In genomic region chr1:24744911-24745710, GRCh38 we compare ENCODE assay signal across 1 cellular context.
TF ChIP-seq lines count a peak whose summit lies in the region.

Gene CLIC4, plus strand, starts transcription at chr1:24745447. Its CDS starts 107 bp downstream, at chr1:24745554.

TF ChIP-seq in HepG2, 621 proteins besides CTCF, POLR2A, EP300 and RAD21 (continued from another document and continues in another):
- TF ChIP-seq ZC3H4 (CRISPR knock-in tag; IDR thresholded peaks at IDR 0.05; ENCODE audit: borderline replicate concordance): no peak
- TF ChIP-seq SKI (IDR thresholded peaks at IDR 0.05; ENCODE audit: partially characterized antibody): peak; percentile 72
- TF ChIP-seq CCAR2 (optimal IDR thresholded peaks at IDR 0.05; ENCODE audit: low read depth, low read length): no peak
- peak; percentile 85 for TF ChIP-seq ZNF788 (CRISPR knock-in tag; IDR thresholded peaks at IDR 0.05; ENCODE audit: borderline replicate concordance)
- TF ChIP-seq, protein P1, sequence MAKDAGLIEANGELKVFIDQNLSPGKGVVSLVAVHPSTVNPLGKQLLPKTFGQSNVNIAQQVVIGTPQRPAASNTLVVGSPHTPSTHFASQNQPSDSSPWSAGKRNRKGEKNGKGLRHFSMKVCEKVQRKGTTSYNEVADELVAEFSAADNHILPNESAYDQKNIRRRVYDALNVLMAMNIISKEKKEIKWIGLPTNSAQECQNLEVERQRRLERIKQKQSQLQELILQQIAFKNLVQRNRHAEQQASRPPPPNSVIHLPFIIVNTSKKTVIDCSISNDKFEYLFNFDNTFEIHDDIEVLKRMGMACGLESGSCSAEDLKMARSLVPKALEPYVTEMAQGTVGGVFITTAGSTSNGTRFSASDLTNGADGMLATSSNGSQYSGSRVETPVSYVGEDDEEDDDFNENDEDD (CRISPR knock-in tag; IDR thresholded peaks at IDR 0.05; ENCODE audit: borderline replicate concordance): peak; percentile 74; the same call in 1 of the 2 replicates
- TF ChIP-seq SRSF1 (optimal IDR thresholded peaks at IDR 0.05; ENCODE audit: low read depth, low read length): peak; percentile 77
- no peak for TF ChIP-seq RBM22 (optimal IDR thresholded peaks at IDR 0.05; ENCODE audit: low read length)
- TF ChIP-seq ZFAT (CRISPR knock-in tag; conservative IDR thresholded peaks at IDR 0.05): no peak
- no peak; the same call in 1 of the 2 replicates for TF ChIP-seq ERF (CRISPR knock-in tag; IDR thresholded peaks at IDR 0.05)
- peak; percentile 18; the same call in 1 of the 2 replicates for TF ChIP-seq HMG20B (CRISPR knock-in tag; conservative IDR thresholded peaks at IDR 0.05)
- peak; percentile 70; the same call in 1 of the 2 replicates for TF ChIP-seq SIN3A (IDR thresholded peaks at IDR 0.05; ENCODE audit: borderline replicate concordance, low read depth, low read length)
- no peak for TF ChIP-seq GABPA (IDR thresholded peaks at IDR 0.05; ENCODE audit: low read depth, low read length)
- TF ChIP-seq GABPA (CRISPR knock-in tag; IDR thresholded peaks at IDR 0.05; ENCODE audit: low read depth): peak; percentile 36; the same call in 1 of the 2 replicates
- TF ChIP-seq KDM1A (CRISPR knock-in tag; IDR thresholded peaks at IDR 0.05): no peak
- TF ChIP-seq HOMEZ (CRISPR knock-in tag; IDR thresholded peaks at IDR 0.05; ENCODE audit: low read depth): 0 out of 2 replicates have a peak, but pooled peaks have one; percentile 35
- TF ChIP-seq BRF2 (CRISPR knock-in tag; IDR thresholded peaks at IDR 0.05): peak; percentile 73; the same call in 1 of the 2 replicates
- peak; percentile 46; the same call in 1 of the 2 replicates for TF ChIP-seq JUN (CRISPR knock-in tag; IDR thresholded peaks at IDR 0.05)
- TF ChIP-seq PRPF4 (IDR thresholded peaks at IDR 0.05; ENCODE audit: low read depth, low read length, poor library complexity, severe bottlenecking): no peak
- peak; percentile 25; the same call in 1 of the 2 replicates for TF ChIP-seq ZNF281 (CRISPR knock-in tag; IDR thresholded peaks at IDR 0.05; ENCODE audit: borderline replicate concordance)
- TF ChIP-seq FOXA3 (CRISPR knock-in tag; IDR thresholded peaks at IDR 0.05): peak; percentile 49
- TF ChIP-seq MZF1 (CRISPR knock-in tag; IDR thresholded peaks at IDR 0.05; ENCODE audit: borderline replicate concordance): no peak
- TF ChIP-seq ZNF652 (CRISPR knock-in tag; IDR thresholded peaks at IDR 0.05; ENCODE audit: borderline replicate concordance, low read depth): no peak
- TF ChIP-seq FUBP1 (CRISPR knock-in tag; IDR thresholded peaks at IDR 0.05; ENCODE audit: borderline replicate concordance): no peak
- TF ChIP-seq HOXA9 (CRISPR knock-in tag; IDR thresholded peaks at IDR 0.05; ENCODE audit: borderline replicate concordance): no peak; the same call in 1 of the 2 replicates
- 0 out of 2 replicates have a peak, but pooled peaks have one; percentile 11 for TF ChIP-seq GATAD2A (CRISPR knock-in tag; IDR thresholded peaks at IDR 0.05)
- TF ChIP-seq ZSCAN31 (CRISPR knock-in tag; IDR thresholded peaks at IDR 0.05; ENCODE audit: low read depth): peak; percentile 98
- TF ChIP-seq, protein P2, sequence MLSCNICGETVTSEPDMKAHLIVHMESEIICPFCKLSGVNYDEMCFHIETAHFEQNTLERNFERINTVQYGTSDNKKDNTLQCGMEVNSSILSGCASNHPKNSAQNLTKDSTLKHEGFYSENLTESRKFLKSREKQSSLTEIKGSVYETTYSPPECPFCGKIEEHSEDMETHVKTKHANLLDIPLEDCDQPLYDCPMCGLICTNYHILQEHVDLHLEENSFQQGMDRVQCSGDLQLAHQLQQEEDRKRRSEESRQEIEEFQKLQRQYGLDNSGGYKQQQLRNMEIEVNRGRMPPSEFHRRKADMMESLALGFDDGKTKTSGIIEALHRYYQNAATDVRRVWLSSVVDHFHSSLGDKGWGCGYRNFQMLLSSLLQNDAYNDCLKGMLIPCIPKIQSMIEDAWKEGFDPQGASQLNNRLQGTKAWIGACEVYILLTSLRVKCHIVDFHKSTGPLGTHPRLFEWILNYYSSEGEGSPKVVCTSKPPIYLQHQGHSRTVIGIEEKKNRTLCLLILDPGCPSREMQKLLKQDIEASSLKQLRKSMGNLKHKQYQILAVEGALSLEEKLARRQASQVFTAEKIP (CRISPR knock-in tag; IDR thresholded peaks at IDR 0.05; ENCODE audit: borderline replicate concordance): no peak
- TF ChIP-seq, protein P3, sequence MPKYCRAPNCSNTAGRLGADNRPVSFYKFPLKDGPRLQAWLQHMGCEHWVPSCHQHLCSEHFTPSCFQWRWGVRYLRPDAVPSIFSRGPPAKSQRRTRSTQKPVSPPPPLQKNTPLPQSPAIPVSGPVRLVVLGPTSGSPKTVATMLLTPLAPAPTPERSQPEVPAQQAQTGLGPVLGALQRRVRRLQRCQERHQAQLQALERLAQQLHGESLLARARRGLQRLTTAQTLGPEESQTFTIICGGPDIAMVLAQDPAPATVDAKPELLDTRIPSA (CRISPR knock-in tag; IDR thresholded peaks at IDR 0.05; ENCODE audit: borderline replicate concordance): 0 out of 2 replicates have a peak, but pooled peaks have one; percentile 13
- TF ChIP-seq ZMAT3 (CRISPR knock-in tag; conservative IDR thresholded peaks at IDR 0.05): 0 out of 2 replicates have a peak, but pooled peaks have one; percentile 80
- TF ChIP-seq, protein P4, sequence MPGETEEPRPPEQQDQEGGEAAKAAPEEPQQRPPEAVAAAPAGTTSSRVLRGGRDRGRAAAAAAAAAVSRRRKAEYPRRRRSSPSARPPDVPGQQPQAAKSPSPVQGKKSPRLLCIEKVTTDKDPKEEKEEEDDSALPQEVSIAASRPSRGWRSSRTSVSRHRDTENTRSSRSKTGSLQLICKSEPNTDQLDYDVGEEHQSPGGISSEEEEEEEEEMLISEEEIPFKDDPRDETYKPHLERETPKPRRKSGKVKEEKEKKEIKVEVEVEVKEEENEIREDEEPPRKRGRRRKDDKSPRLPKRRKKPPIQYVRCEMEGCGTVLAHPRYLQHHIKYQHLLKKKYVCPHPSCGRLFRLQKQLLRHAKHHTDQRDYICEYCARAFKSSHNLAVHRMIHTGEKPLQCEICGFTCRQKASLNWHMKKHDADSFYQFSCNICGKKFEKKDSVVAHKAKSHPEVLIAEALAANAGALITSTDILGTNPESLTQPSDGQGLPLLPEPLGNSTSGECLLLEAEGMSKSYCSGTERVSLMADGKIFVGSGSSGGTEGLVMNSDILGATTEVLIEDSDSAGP (CRISPR knock-in tag; IDR thresholded peaks at IDR 0.05; ENCODE audit: borderline replicate concordance): peak; percentile 95
- TF ChIP-seq GABPB1 (CRISPR knock-in tag; IDR thresholded peaks at IDR 0.05): peak; percentile 75; the same call in 1 of the 2 replicates
- TF ChIP-seq ZNF564 (CRISPR knock-in tag; IDR thresholded peaks at IDR 0.05): no peak; the same call in 1 of the 2 replicates
- TF ChIP-seq FOXK1 (CRISPR knock-in tag; IDR thresholded peaks at IDR 0.05; ENCODE audit: borderline replicate concordance, low read depth): peak; percentile 65; the same call in 1 of the 2 replicates
- TF ChIP-seq, protein P5, sequence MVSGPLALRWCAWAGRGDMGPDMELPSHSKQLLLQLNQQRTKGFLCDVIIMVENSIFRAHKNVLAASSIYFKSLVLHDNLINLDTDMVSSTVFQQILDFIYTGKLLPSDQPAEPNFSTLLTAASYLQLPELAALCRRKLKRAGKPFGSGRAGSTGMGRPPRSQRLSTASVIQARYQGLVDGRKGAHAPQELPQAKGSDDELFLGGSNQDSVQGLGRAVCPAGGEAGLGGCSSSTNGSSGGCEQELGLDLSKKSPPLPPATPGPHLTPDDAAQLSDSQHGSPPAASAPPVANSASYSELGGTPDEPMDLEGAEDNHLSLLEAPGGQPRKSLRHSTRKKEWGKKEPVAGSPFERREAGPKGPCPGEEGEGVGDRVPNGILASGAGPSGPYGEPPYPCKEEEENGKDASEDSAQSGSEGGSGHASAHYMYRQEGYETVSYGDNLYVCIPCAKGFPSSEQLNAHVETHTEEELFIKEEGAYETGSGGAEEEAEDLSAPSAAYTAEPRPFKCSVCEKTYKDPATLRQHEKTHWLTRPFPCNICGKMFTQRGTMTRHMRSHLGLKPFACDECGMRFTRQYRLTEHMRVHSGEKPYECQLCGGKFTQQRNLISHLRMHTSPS (CRISPR knock-in tag; IDR thresholded peaks at IDR 0.05; ENCODE audit: low read depth): peak; percentile 30; the same call in 1 of the 2 replicates
- no peak for TF ChIP-seq NFE2 (CRISPR knock-in tag; IDR thresholded peaks at IDR 0.05)
- TF ChIP-seq THRA (CRISPR knock-in tag; IDR thresholded peaks at IDR 0.05; ENCODE audit: borderline replicate concordance): peak; percentile 33; the same call in 1 of the 2 replicates
